In genomic region chr1:152167835-152168534, GRCh38 we compare ENCODE assay signal across 15 cellular contexts. TPM values are rescaled to one million over a fixed set of nuclear protein-coding genes. Genes with fewer than 3 reads are reported as not detected.
DNase-seq lines count a peak whose midpoint lies in the region; ATAC-seq, FAIRE-seq and TF ChIP-seq lines count a peak whose summit lies in the region.
"Had no signal": no experiment of that assay in that cellular context is flagged by ENCODE, and none has a peak within 500 bp of the region (broad histone marks: within the 10 kb centered on the region; RNA-seq: fewer than 3 reads in every experiment).

No MANE protein-coding gene starts in this region.

- H4K20me1 ChIP-seq in BLaER1 treated with 17β-estradiol and CSF1 and Interleukin-3, amounts not matched to agents 10 nM and 100 nM, result no peaks in the 10 kb centered on the region; a peak in 1 of 22 replicates
- no peaks in the 10 kb centered on the region for H4K20me1 ChIP-seq in K562 (replicated peaks; ENCODE audit: control insufficient read depth, insufficient read depth, low read length)

- H3K9ac ChIP-seq in BLaER1 treated with 17β-estradiol and CSF1 and Interleukin-3, amounts not matched to agents 10 nM and 100 nM, result no peak overlapping the region
- no peak overlapping the region for H3K9ac ChIP-seq in K562 (ENCODE audit: insufficient read depth in 1 of 2, low read depth in 2 of 2, low read length in 2 of 2)

- H3K27ac ChIP-seq in BLaER1 treated with 17β-estradiol and CSF1 and Interleukin-3, amounts not matched to agents 10 nM and 100 nM, result peak overlapping the region in 2 of 11 experiments; percentile 76 to 80; a peak in 2 of 22 replicates
- H3K27ac ChIP-seq in K562 (ENCODE audit: extremely low read depth, low read depth, low read length), result no peak overlapping the region
- H3K27ac ChIP-seq in lower lobe of right lung, result no peak overlapping the region
- H3K27ac ChIP-seq: colonic mucosa had no signal

- POLR2A ChIA-PET in K562 (lab: Yijun Ruan, JAX), result interaction anchor here (1.0 kb wide), 1 partner anchor 9 kb away, joined by 3 read pairs; the partner anchor contains the start of gene RPTN

- H2AFZ ChIP-seq in K562 (ENCODE audit: low read depth, low read length), result no peak overlapping the region

- CTCF ChIA-PET in K562 (lab: Yijun Ruan, JAX; ENCODE audit: low intra/inter-chr PET ratio), result no interaction called here

- no peaks in the 10 kb centered on the region for H3K9me1 ChIP-seq in K562 (ENCODE audit: control insufficient read depth, insufficient read depth, low read length)

- no peak overlapping the region for H3K27ac Mint-ChIP-seq in stimulated activated naive CD8-positive, alpha-beta T cell treated with anti-CD3 and anti-CD28 coated beads, Interleukin-15, amount 100 ng/mL, for 72 hours
- H3K27ac Mint-ChIP-seq: stimulated activated naive CD8-positive, alpha-beta T cell treated with anti-CD3 and anti-CD28 coated beads, Interleukin-15, Interleukin-2, amounts not matched to agents 100 ng/mL and 50 ng/mL, for 24 hours had no signal

- no peaks in the 10 kb centered on the region for H3K27me3 Mint-ChIP-seq in stimulated activated naive CD8-positive, alpha-beta T cell treated with anti-CD3 and anti-CD28 coated beads, Interleukin-15, amount 100 ng/mL, for 72 hours

- peaks cover 50 to 87% (median 62%) of the 10 kb centered on the region in 10 experiments for H3K4me1 ChIP-seq in BLaER1 treated with 17β-estradiol and CSF1 and Interleukin-3, amounts not matched to agents 10 nM and 100 nM
- H3K4me1 ChIP-seq in K562 (replicated peaks in 1 of 2; ENCODE audit: control insufficient read depth in 2 of 2, insufficient read depth in 2 of 2, low read length in 2 of 2), result no peaks in the 10 kb centered on the region
- H3K4me1 ChIP-seq in lower lobe of right lung, result peaks cover 30% of the 10 kb centered on the region
- H3K4me1 ChIP-seq: colonic mucosa had no signal

- in situ Hi-C loops in K562 (cut with MboI), result no loop called here

- peaks cover 0 to 6% (median 0%) of the 10 kb centered on the region in 11 experiments; a peak in 2 of 22 replicates for H3K9me3 ChIP-seq in BLaER1 treated with 17β-estradiol and CSF1 and Interleukin-3, amounts not matched to agents 10 nM and 100 nM (replicated peaks in 1 of 11)
- H3K9me3 ChIP-seq in K562 (replicated peaks; ENCODE audit: control insufficient read depth, insufficient read depth, low read depth, low read length), result no peaks in the 10 kb centered on the region
- H3K9me3 ChIP-seq in lower lobe of right lung, result no peaks in the 10 kb centered on the region
- H3K9me3 ChIP-seq: colonic mucosa had no signal

- WGBS in K562 (ENCODE audit: insufficient coverage, low coverage, missing lambda C conversion rate), result 0% methylated on average over 3 of the region's 3 CpGs

- no peak for TF ChIP-seq POLR2A in K562 (conservative IDR thresholded peaks at IDR 0.05)

- no peak for TF ChIP-seq EP300 in K562 (IDR thresholded peaks at IDR 0.05; ENCODE audit: low read length)

- no peak overlapping the region for H3K4me3 Mint-ChIP-seq in stimulated activated naive CD8-positive, alpha-beta T cell treated with anti-CD3 and anti-CD28 coated beads, Interleukin-15, amount 100 ng/mL, for 72 hours
- H3K4me3 Mint-ChIP-seq: stimulated activated naive CD8-positive, alpha-beta T cell treated with anti-CD3 and anti-CD28 coated beads, Interleukin-15, Interleukin-2, amounts not matched to agents 100 ng/mL and 50 ng/mL, for 24 hours had no signal

- TF ChIP-seq CTCF in K562 (IDR thresholded peaks at IDR 0.05 in 2 of 3, conservative IDR thresholded peaks at IDR 0.05 in 1 of 3; ENCODE audit: insufficient read depth in 2 of 3, low read depth in 1 of 3, low read length in 3 of 3) (no peak), lower lobe of right lung (IDR thresholded peaks at IDR 0.05) (no peak)

- no TSS peak for BruUV-seq in K562 (replicated peaks; lab: Mats Ljungman, UMichigan)

- H3K36me3 ChIP-seq in BLaER1 treated with 17β-estradiol and CSF1 and Interleukin-3, amounts not matched to agents 10 nM and 100 nM, result no peaks in the 10 kb centered on the region
- no peaks in the 10 kb centered on the region for H3K36me3 ChIP-seq in K562 (ENCODE audit: control insufficient read depth, insufficient read depth, low read length)
- no peaks in the 10 kb centered on the region for H3K36me3 ChIP-seq in lower lobe of right lung
- H3K36me3 ChIP-seq: colonic mucosa had no signal

- no peak overlapping the region for H3K4me3 ChIP-seq in BLaER1 treated with 17β-estradiol and CSF1 and Interleukin-3, amounts not matched to agents 10 nM and 100 nM
- H3K4me3 ChIP-seq in K562 (no peak overlapping the region), lower lobe of right lung (no peak overlapping the region)
- H3K4me3 ChIP-seq: colonic mucosa had no signal

- peaks cover 18% of the 10 kb centered on the region for H3K4me1 Mint-ChIP-seq in stimulated activated naive CD8-positive, alpha-beta T cell treated with anti-CD3 and anti-CD28 coated beads, Interleukin-15, amount 100 ng/mL, for 72 hours

- peak; percentile 94 for DNase-seq in LHCN-M2 (ENCODE audit: low read depth)
- no peak for DNase-seq in K562 (ENCODE audit: extremely low read depth in 1 of 4, low spot score in 3 of 4)
- DNase-seq in lower lobe of right lung, result no peak
- no peak for DNase-seq in DMS79 (lab: John Stamatoyannopoulos, UW)
- no peak for DNase-seq in activated T-cell treated with anti-CD3 and anti-CD28 coated beads, Interleukin-2, amount 50 U/mL, for 1 hour
- DNase-seq in stimulated activated naive CD8-positive, alpha-beta T cell treated with anti-CD3 and anti-CD28 coated beads, Interleukin-15, amount 100 ng/mL, for 72 hours, result no peak
- DNase-seq: activated CD8-positive, alpha-beta memory T cell treated with anti-CD3 and anti-CD28 coated beads, Interleukin-2, amount 50 U/mL, for 4 hours; colonic mucosa; left cardiac atrium; NCI-H146 had no signal

- peaks cover 0 to 5% (median 0%) of the 10 kb centered on the region in 11 experiments; a peak in 2 of 22 replicates for H3K27me3 ChIP-seq in BLaER1 treated with 17β-estradiol and CSF1 and Interleukin-3, amounts not matched to agents 10 nM and 100 nM
- no peaks in the 10 kb centered on the region for H3K27me3 ChIP-seq in K562 (ENCODE audit: control insufficient read depth in 2 of 2, insufficient read depth in 2 of 2, low read length in 2 of 2)
- no peaks in the 10 kb centered on the region for H3K27me3 ChIP-seq in lower lobe of right lung (ENCODE audit: low read depth)
- H3K27me3 ChIP-seq: colonic mucosa had no signal

- ATAC-seq in K562 (no peak), lower lobe of right lung (peak; percentile 45 to 77), HG02852 (IDR thresholded peaks at IDR 0.05; ENCODE audit: unreplicated experiment) (no peak)
- no peak for ATAC-seq in stimulated activated naive CD8-positive, alpha-beta T cell treated with anti-CD3 and anti-CD28 coated beads, Interleukin-15, amount 100 ng/mL, for 72 hours

- H3K79me2 ChIP-seq in K562 (ENCODE audit: control insufficient read depth, insufficient read depth, low read length), result no peaks in the 10 kb centered on the region

- peak overlapping the region; percentile 11 to 87 (median 76); a peak in 21 of 22 replicates for H3K4me2 ChIP-seq in BLaER1 treated with 17β-estradiol and CSF1 and Interleukin-3, amounts not matched to agents 10 nM and 100 nM
- H3K4me2 ChIP-seq in K562 (ENCODE audit: insufficient read depth, low read length), result no peak overlapping the region

- intact Hi-C loops in K562 (cut with micrococcal nuclease), result no loop called here
- intact Hi-C loops in lower lobe of right lung (cut with DNase I), result no loop called here

- H3K9me3 Mint-ChIP-seq in stimulated activated naive CD8-positive, alpha-beta T cell treated with anti-CD3 and anti-CD28 coated beads, Interleukin-15, amount 100 ng/mL, for 72 hours, result no peaks in the 10 kb centered on the region
- H3K9me3 Mint-ChIP-seq: stimulated activated naive CD8-positive, alpha-beta T cell treated with anti-CD3 and anti-CD28 coated beads, Interleukin-15, Interleukin-2, amounts not matched to agents 100 ng/mL and 50 ng/mL, for 24 hours had no signal

- TF ChIP-seq RAD21 in K562 (CRISPR knock-in tag; conservative IDR thresholded peaks at IDR 0.05 in 1 of 2, IDR thresholded peaks at IDR 0.05 in 1 of 2), result no peak

- FAIRE-seq in K562 (lab: Jason Lieb, UNC), result no peak

RNA-seq across cellular contexts. Expression of gene RPTN, which starts 9.0 kb away (rescaled TPM):
- total RNA-seq in LHCN-M2 (2014; rRNA removed), result not detected in 2 replicates
- polyA plus RNA-seq in LHCN-M2 (2012), result 0.01 TPM
- total RNA-seq in K562 (2011; cell fraction: chromatin; rRNA removed; ENCODE audit: low replicate concordance), result not detected in 2 replicates
- not detected in 2 replicates for total RNA-seq in K562 (2011; cell fraction: nucleolus; rRNA removed)
- not detected in 2 replicates for total RNA-seq in K562 (2011; cell fraction: nucleoplasm; rRNA removed)
- not detected in 2 replicates for total RNA-seq in K562 (2014; rRNA removed)
- total RNA-seq in K562 (2014; rRNA removed; fragmentation: Illumina TruSeq; extraction: Trizol), result not detected in 2 replicates
- total RNA-seq in K562 (2015; rRNA removed; fragmentation: Illumina TruSeq; extraction: Trizol), result not detected in 2 replicates
- total RNA-seq in K562 (2021), result not detected in 2 replicates
- not detected in 2 replicates for polyA plus RNA-seq in K562 (2011; rRNA removed)
- polyA plus RNA-seq in K562 (2011; cell fraction: cytosol; rRNA removed), result not detected in 2 replicates
- not detected in 2 replicates for polyA plus RNA-seq in K562 (2011; cell fraction: nucleus; rRNA removed)
- not detected in 2 replicates for polyA plus RNA-seq in K562 (2012)
- not detected in 2 replicates for polyA plus RNA-seq in K562 (2014; fragmentation: Illumina TruSeq; extraction: Trizol)
- not detected for polyA plus RNA-seq in K562 (2014; fragmentation: Nextera tagmentation; extraction: Ambion mirVana)
- not detected in 2 replicates for polyA plus RNA-seq in K562 (2014; rRNA removed)
- polyA minus RNA-seq in K562 (2011; rRNA and poly(A)+ RNA removed), result not detected in 2 replicates
- polyA minus RNA-seq in K562 (2011; cell fraction: cytosol; rRNA and poly(A)+ RNA removed), result not detected in 2 replicates
- not detected in 2 replicates for polyA minus RNA-seq in K562 (2011; cell fraction: nucleus; rRNA and poly(A)+ RNA removed)
- total RNA-seq in lower lobe of right lung, result not detected
- total RNA-seq: colonic mucosa, left cardiac atrium, SK-MEL-5, skeletal muscle tissue had no signal

RNA-seq across cellular contexts. Expression of gene TCHH, which starts 52.7 kb away (rescaled TPM):
- total RNA-seq in LHCN-M2 (2014; rRNA removed) (0.06 TPM in 1 of 2 replicates, not detected in the other), K562 (2014; rRNA removed) (not detected in 2 replicates), K562 (2014; rRNA removed; fragmentation: Illumina TruSeq; extraction: Trizol) (not detected in 2 replicates), K562 (2015; rRNA removed; fragmentation: Illumina TruSeq; extraction: Trizol) (not detected in 2 replicates), K562 (2021) (not detected in 2 replicates), lower lobe of right lung (0.15 TPM)
- polyA plus RNA-seq in LHCN-M2 (2012), result 0.07 TPM
- total RNA-seq in K562 (2011; cell fraction: chromatin; rRNA removed; ENCODE audit: low replicate concordance), result not detected in 2 replicates
- not detected in 2 replicates for total RNA-seq in K562 (2011; cell fraction: nucleolus; rRNA removed)
- not detected in 2 replicates for total RNA-seq in K562 (2011; cell fraction: nucleoplasm; rRNA removed)
- polyA plus RNA-seq in K562 (2011; rRNA removed) (not detected in 2 replicates), K562 (2014; fragmentation: Illumina TruSeq; extraction: Trizol) (not detected in 2 replicates), K562 (2014; fragmentation: Nextera tagmentation; extraction: Ambion mirVana) (not detected), K562 (2014; rRNA removed) (0.03 TPM in 1 of 2 replicates, not detected in the other)
- polyA plus RNA-seq in K562 (2011; cell fraction: cytosol; rRNA removed), result not detected in 2 replicates
- polyA plus RNA-seq in K562 (2011; cell fraction: nucleus; rRNA removed), result not detected in 2 replicates
- polyA plus RNA-seq in K562 (2012), result not detected in 2 replicates
- polyA minus RNA-seq in K562 (2011; rRNA and poly(A)+ RNA removed), result not detected in 2 replicates
- polyA minus RNA-seq in K562 (2011; cell fraction: cytosol; rRNA and poly(A)+ RNA removed), result not detected in 2 replicates
- polyA minus RNA-seq in K562 (2011; cell fraction: nucleus; rRNA and poly(A)+ RNA removed), result not detected in 2 replicates
- total RNA-seq: colonic mucosa, skeletal muscle tissue had no signal

RNA-seq across cellular contexts. Expression of gene HRNR, which starts 56.0 kb away (rescaled TPM):
- not detected in 2 replicates for total RNA-seq in LHCN-M2 (2014; rRNA removed)
- 0.07 TPM for polyA plus RNA-seq in LHCN-M2 (2012)
- not detected in 2 replicates for total RNA-seq in K562 (2011; cell fraction: chromatin; rRNA removed; ENCODE audit: low replicate concordance)
- total RNA-seq in K562 (2011; cell fraction: nucleolus; rRNA removed), result not detected in 2 replicates
- not detected in 2 replicates for total RNA-seq in K562 (2011; cell fraction: nucleoplasm; rRNA removed)
- total RNA-seq in K562 (2014; rRNA removed), result not detected in 2 replicates
- not detected in 2 replicates for total RNA-seq in K562 (2014; rRNA removed; fragmentation: Illumina TruSeq; extraction: Trizol)
- not detected in 2 replicates for total RNA-seq in K562 (2015; rRNA removed; fragmentation: Illumina TruSeq; extraction: Trizol)
- total RNA-seq in K562 (2021), result not detected in 2 replicates
- not detected in 2 replicates for polyA plus RNA-seq in K562 (2011; rRNA removed)
- polyA plus RNA-seq in K562 (2011; cell fraction: cytosol; rRNA removed), result not detected in 2 replicates
- not detected in 2 replicates for polyA plus RNA-seq in K562 (2011; cell fraction: nucleus; rRNA removed)
- not detected in 2 replicates for polyA plus RNA-seq in K562 (2012)
- not detected in 2 replicates for polyA plus RNA-seq in K562 (2014; fragmentation: Illumina TruSeq; extraction: Trizol)
- not detected for polyA plus RNA-seq in K562 (2014; fragmentation: Nextera tagmentation; extraction: Ambion mirVana)
- not detected in 2 replicates for polyA plus RNA-seq in K562 (2014; rRNA removed)
- not detected in 2 replicates for polyA minus RNA-seq in K562 (2011; rRNA and poly(A)+ RNA removed)
- not detected in 2 replicates for polyA minus RNA-seq in K562 (2011; cell fraction: cytosol; rRNA and poly(A)+ RNA removed)
- polyA minus RNA-seq in K562 (2011; cell fraction: nucleus; rRNA and poly(A)+ RNA removed), result not detected in 2 replicates
- total RNA-seq in lower lobe of right lung, result not detected
- total RNA-seq: colonic mucosa, left cardiac atrium, SK-MEL-5, skeletal muscle tissue had no signal

Comparison
In these comparisons a context has a peak if more than half of its experiments do, and no peak if none do; other contexts are left out.
1. ATAC-seq: peak in lower lobe of right lung (2 of 2); none in K562 (single experiment), HG02852 (single experiment) and stimulated activated naive CD8-positive, alpha-beta T cell treated with anti-CD3 and anti-CD28 coated beads, Interleukin-15, amount 100 ng/mL, for 72 hours (single experiment).